8 cellular contexts compared by ENCODE assay signal in genomic region chr6:17156112-17156921, GRCh38. TPM values are rescaled to one million over a fixed set of nuclear protein-coding genes. Genes with fewer than 3 reads are reported as not detected.
A peak's percentile ranks its signal among the peaks of the same experiment; 100 is the strongest.
DNase-seq lines count a peak whose midpoint lies in the region; ATAC-seq and TF ChIP-seq lines count a peak whose summit lies in the region.

No MANE protein-coding gene starts in this region.

- ATAC-seq in HG03432 (IDR thresholded peaks at IDR 0.05; ENCODE audit: unreplicated experiment) (peak; percentile 47), HG03097 (IDR thresholded peaks at IDR 0.05; ENCODE audit: low FRiP score, unreplicated experiment) (no peak)
- ATAC-seq in activated CD8-positive, alpha-beta T cell treated with anti-CD3 and anti-CD28 coated beads for 36 hours, result no peak

- H3K4me1 ChIP-seq in effector memory CD4-positive, alpha-beta T cell (ENCODE audit: control insufficient read depth, insufficient read depth, low read length, poor library complexity, severe bottlenecking), result no peaks in the 10 kb centered on the region

- H3K27ac Mint-ChIP-seq in activated CD8-positive, alpha-beta T cell treated with anti-CD3 and anti-CD28 coated beads for 36 hours, result no peak overlapping the region

- no peak overlapping the region for H3K4me3 Mint-ChIP-seq in activated CD8-positive, alpha-beta T cell treated with anti-CD3 and anti-CD28 coated beads for 36 hours

- no peaks in the 10 kb centered on the region for H3K9me3 ChIP-seq in effector memory CD4-positive, alpha-beta T cell (ENCODE audit: control insufficient read depth, low read length)

- H3K36me3 ChIP-seq in effector memory CD4-positive, alpha-beta T cell (ENCODE audit: control insufficient read depth, insufficient read depth, low read length), result no peaks in the 10 kb centered on the region

- H3K9me3 Mint-ChIP-seq in activated CD8-positive, alpha-beta T cell treated with anti-CD3 and anti-CD28 coated beads for 36 hours, result peaks cover 8% of the 10 kb centered on the region

- TF ChIP-seq CTCF in activated CD8-positive, alpha-beta T cell treated with anti-CD3 and anti-CD28 coated beads for 36 hours (IDR thresholded peaks at IDR 0.05), result peak; percentile 86

- H3K4me3 ChIP-seq in effector memory CD4-positive, alpha-beta T cell (ENCODE audit: insufficient read depth, low read depth, low read length, poor library complexity, severe bottlenecking), result no peak overlapping the region

- CTCF ChIA-PET in activated CD8-positive, alpha-beta T cell treated with anti-CD3 and anti-CD28 coated beads for 36 hours (lab: Charles Lee), result interaction anchor here (0.6 to 1.6 kb wide), 8 partner anchors 11 to 500 kb away, joined by 3 to 9 read pairs (median 4); no protein-coding TSS in a partner anchor

- intact Hi-C loops in activated CD8-positive, alpha-beta T cell treated with anti-CD3 and anti-CD28 coated beads for 36 hours (cut with micrococcal nuclease), result loop anchor here (1.0 to 10.0 kb wide), 2 partner anchors 428 to 658 kb away; no protein-coding TSS in a partner anchor

- H3K27me3 ChIP-seq in effector memory CD4-positive, alpha-beta T cell (replicated peaks; ENCODE audit: control insufficient read depth, insufficient read depth, low read length, poor library complexity, severe bottlenecking), result no peaks in the 10 kb centered on the region

- DNase-seq in DMS114 treated with DMSO at 0.1 percent for 48 hours (lab: John Stamatoyannopoulos, UW; ENCODE audit: unreplicated experiment) (peak; percentile 80), NCI-H82 treated with DMSO at 0.1 percent for 48 hours (lab: John Stamatoyannopoulos, UW; ENCODE audit: unreplicated experiment) (peak; percentile 29), midbrain (lab: John Stamatoyannopoulos, UW) (peak; percentile 84)
- DNase-seq in activated CD8-positive, alpha-beta T cell treated with anti-CD3 and anti-CD28 coated beads for 36 hours, result peak; percentile 78
- peak in 2 of 3 donors; percentile 10 to 47 for DNase-seq in effector memory CD4-positive, alpha-beta T cell
- DNase-seq in stimulated activated CD8-positive, alpha-beta memory T cell treated with anti-CD3 and anti-CD28 coated beads, Interleukin-7, amount 100 ng/mL, for 1 hour (ENCODE audit: low read depth in 2 of 2), result peak; percentile 15 to 41

- no peaks in the 10 kb centered on the region for H3K36me3 Mint-ChIP-seq in activated CD8-positive, alpha-beta T cell treated with anti-CD3 and anti-CD28 coated beads for 36 hours (ENCODE audit: low read depth)

- H3K27ac ChIP-seq in effector memory CD4-positive, alpha-beta T cell (ENCODE audit: insufficient read depth, low read length, poor library complexity, severe bottlenecking), result no peak overlapping the region

- H3K27me3 Mint-ChIP-seq in activated CD8-positive, alpha-beta T cell treated with anti-CD3 and anti-CD28 coated beads for 36 hours, result peaks cover 8% of the 10 kb centered on the region

- H3K4me1 Mint-ChIP-seq in activated CD8-positive, alpha-beta T cell treated with anti-CD3 and anti-CD28 coated beads for 36 hours (ENCODE audit: low read depth), result no peaks in the 10 kb centered on the region

- POLR2A ChIA-PET in activated CD8-positive, alpha-beta T cell treated with anti-CD3 and anti-CD28 coated beads for 36 hours (lab: Charles Lee), result no interaction called here

RNA-seq across cellular contexts. Expression of gene STMND1, which starts 54.5 kb away (rescaled TPM):
- total RNA-seq in activated CD8-positive, alpha-beta T cell treated with anti-CD3 and anti-CD28 coated beads for 36 hours, result not detected

Comparison
In these comparisons a context has a peak if more than half of its experiments do, and no peak if none do; other contexts are left out.
1. DNase-seq: peak in every context shown above with its lines; median percentile 84 in midbrain; 80 in DMS114 treated with DMSO at 0.1 percent for 48 hours; 78 in activated CD8-positive, alpha-beta T cell treated with anti-CD3 and anti-CD28 coated beads for 36 hours; 29 in NCI-H82 treated with DMSO at 0.1 percent for 48 hours; 28 in effector memory CD4-positive, alpha-beta T cell; 28 in stimulated activated CD8-positive, alpha-beta memory T cell treated with anti-CD3 and anti-CD28 coated beads, Interleukin-7, amount 100 ng/mL, for 1 hour.